Comparison of ENCODE assay signal across 2 cellular contexts in genomic region chr16:19859166-19859565, GRCh38.
TF ChIP-seq lines count a peak whose summit lies in the region.

No MANE protein-coding gene starts in this region.

TF ChIP-seq in WTC11, 78 proteins besides CTCF, POLR2A, EP300 and RAD21:
- TF ChIP-seq AR (CRISPR knock-in tag; IDR thresholded peaks at IDR 0.05): no peak
- no peak for TF ChIP-seq HMGXB4 (CRISPR knock-in tag; IDR thresholded peaks at IDR 0.05)
- no peak for TF ChIP-seq RELA (CRISPR knock-in tag; IDR thresholded peaks at IDR 0.05; ENCODE audit: borderline replicate concordance)
- TF ChIP-seq CBFB (CRISPR knock-in tag; IDR thresholded peaks at IDR 0.05; ENCODE audit: low read depth): no peak
- TF ChIP-seq CREB1 (CRISPR knock-in tag; IDR thresholded peaks at IDR 0.05): no peak
- TF ChIP-seq TEAD4 (CRISPR knock-in tag; IDR thresholded peaks at IDR 0.05): no peak
- TF ChIP-seq NR2C2 (CRISPR knock-in tag; IDR thresholded peaks at IDR 0.05): no peak
- TF ChIP-seq ZNF512 (CRISPR knock-in tag; IDR thresholded peaks at IDR 0.05; ENCODE audit: borderline replicate concordance): no peak
- no peak for TF ChIP-seq ATF3 (CRISPR knock-in tag; conservative IDR thresholded peaks at IDR 0.05)
- no peak for TF ChIP-seq SMAD4 (CRISPR knock-in tag; IDR thresholded peaks at IDR 0.05)
- no peak for TF ChIP-seq JAZF1 (CRISPR knock-in tag; IDR thresholded peaks at IDR 0.05)
- TF ChIP-seq ELF4 (CRISPR knock-in tag; IDR thresholded peaks at IDR 0.05; ENCODE audit: low read depth): no peak
- TF ChIP-seq CREM (CRISPR knock-in tag; IDR thresholded peaks at IDR 0.05): no peak
- TF ChIP-seq ZNF416 (CRISPR knock-in tag; IDR thresholded peaks at IDR 0.05): no peak
- TF ChIP-seq USF2 (CRISPR knock-in tag; IDR thresholded peaks at IDR 0.05): no peak
- TF ChIP-seq ZSCAN18 (CRISPR knock-in tag; IDR thresholded peaks at IDR 0.05): no peak
- no peak for TF ChIP-seq IRF1 (CRISPR knock-in tag; IDR thresholded peaks at IDR 0.05)

TF ChIP-seq in H1, 55 proteins besides CTCF, POLR2A, EP300 and RAD21 (continued from another document):
- TF ChIP-seq POU5F1 (IDR thresholded peaks at IDR 0.05; ENCODE audit: low read depth, low read length) (no peak), JUND (IDR thresholded peaks at IDR 0.05; ENCODE audit: low read length) (no peak), TBP (IDR thresholded peaks at IDR 0.05; ENCODE audit: low read depth, low read length) (no peak), ASH2L (IDR thresholded peaks at IDR 0.05; ENCODE audit: low read length) (no peak), BACH1 (IDR thresholded peaks at IDR 0.05; ENCODE audit: low read length) (no peak)
TF ChIP-seq in H1: peak in this region for 0.
